In genomic region chr11:65861165-65861505, GRCh38 we compare ENCODE assay signal across 9 cellular contexts. TPM values are rescaled to one million over a fixed set of nuclear protein-coding genes. Genes with fewer than 3 reads are reported as not detected.
DNase-seq lines count a peak whose midpoint lies in the region; ATAC-seq lines count a peak whose summit lies in the region.
"Had no signal": no experiment of that assay in that cellular context is flagged by ENCODE, and none has a peak within 500 bp of the region (broad histone marks: within the 10 kb centered on the region; RNA-seq: fewer than 3 reads in every experiment).

No MANE protein-coding gene starts in this region.

- H3K4me1 ChIP-seq in iPS-18a (ENCODE audit: control insufficient read depth, low read depth, low read length) = peaks cover 2% of the 10 kb centered on the region

- DNase-seq in DMS 273 (lab: John Stamatoyannopoulos, UW; ENCODE audit: unreplicated experiment) (peak; percentile 56), DMS 273 treated with DMSO at 0.1 percent for 48 hours (lab: John Stamatoyannopoulos, UW) (no peak), NCI-H524 treated with DMSO at 0.1 percent for 48 hours (lab: John Stamatoyannopoulos, UW) (no peak), SIG-M5 (lab: John Stamatoyannopoulos, UW) (no peak)
- no peak for DNase-seq in activated naive CD8-positive, alpha-beta T cell treated with anti-CD3 and anti-CD28 coated beads, Interleukin-2, amount 10 ng/mL, durations not matched to agents 7 days and 5 days
- no peak for DNase-seq in stimulated activated naive B cell treated with anti-CD40 and anti-IgM and Interleukin-4, amounts not matched to agents 10 μg/mL and 1 μg/mL and 100 μg/mL, for 72 hours
- DNase-seq: 8988T had no signal

- H3K9me3 ChIP-seq in iPS-18a (ENCODE audit: control insufficient read depth, low read depth, low read length) = no peaks in the 10 kb centered on the region

- peak overlapping the region; percentile 8 for H3K27ac ChIP-seq in iPS-18a (ENCODE audit: low read length)

- POLR2A ChIA-PET in activated naive CD8-positive, alpha-beta T cell treated with anti-CD3 and anti-CD28 coated beads, Interleukin-2, amount 10 ng/mL, durations not matched to agents 7 days and 5 days (lab: Charles Lee) = interaction anchor here (0.7 to 8.3 kb wide), 13 partner anchors 8 to 392 kb away, joined by 3 to 304 read pairs (median 7); partner anchors contain the start of genes CCDC85B, CTSW, EFEMP2 and FIBP

- peaks cover 20% of the 10 kb centered on the region for H3K36me3 Mint-ChIP-seq in activated naive CD8-positive, alpha-beta T cell treated with anti-CD3 and anti-CD28 coated beads, Interleukin-2, amount 10 ng/mL, durations not matched to agents 7 days and 5 days
- peaks cover 52 to 53% of the 10 kb centered on the region in 2 donors for H3K36me3 Mint-ChIP-seq in stimulated activated naive B cell treated with anti-CD40 and anti-IgM and Interleukin-4, amounts not matched to agents 10 μg/mL and 1 μg/mL and 100 μg/mL, for 72 hours

- peak overlapping the region; percentile 91 for H3K4me3 Mint-ChIP-seq in activated naive CD8-positive, alpha-beta T cell treated with anti-CD3 and anti-CD28 coated beads, Interleukin-2, amount 10 ng/mL, durations not matched to agents 7 days and 5 days
- peak overlapping the region; percentile 97 for H3K4me3 Mint-ChIP-seq in stimulated activated naive B cell treated with anti-CD40 and anti-IgM and Interleukin-4, amounts not matched to agents 10 μg/mL and 1 μg/mL and 100 μg/mL, for 72 hours

- no peak for ATAC-seq in activated naive CD8-positive, alpha-beta T cell treated with anti-CD3 and anti-CD28 coated beads, Interleukin-2, amount 10 ng/mL, durations not matched to agents 7 days and 5 days (ENCODE audit: low read depth)
- no peak for ATAC-seq in stimulated activated naive B cell treated with anti-CD40 and anti-IgM and Interleukin-4, amounts not matched to agents 10 μg/mL and 1 μg/mL and 100 μg/mL, for 72 hours (replicated peaks)
- ATAC-seq in GM19455 (IDR thresholded peaks at IDR 0.05; ENCODE audit: unreplicated experiment) = no peak

- H3K4me3 ChIP-seq in iPS-18a (ENCODE audit: low read length) = peak overlapping the region; percentile 86

- H3K4me1 Mint-ChIP-seq in activated naive CD8-positive, alpha-beta T cell treated with anti-CD3 and anti-CD28 coated beads, Interleukin-2, amount 10 ng/mL, durations not matched to agents 7 days and 5 days = peaks cover 32% of the 10 kb centered on the region
- peaks cover 28 to 50% of the 10 kb centered on the region in 2 donors for H3K4me1 Mint-ChIP-seq in stimulated activated naive B cell treated with anti-CD40 and anti-IgM and Interleukin-4, amounts not matched to agents 10 μg/mL and 1 μg/mL and 100 μg/mL, for 72 hours

- H3K9ac ChIP-seq in iPS-18a (ENCODE audit: low read length) = peak overlapping the region; percentile 86

- peak overlapping the region; percentile 98 for H3K27ac Mint-ChIP-seq in activated naive CD8-positive, alpha-beta T cell treated with anti-CD3 and anti-CD28 coated beads, Interleukin-2, amount 10 ng/mL, durations not matched to agents 7 days and 5 days
- H3K27ac Mint-ChIP-seq in stimulated activated naive B cell treated with anti-CD40 and anti-IgM and Interleukin-4, amounts not matched to agents 10 μg/mL and 1 μg/mL and 100 μg/mL, for 72 hours = peak overlapping the region; percentile 99

- peaks cover 28% of the 10 kb centered on the region for H3K36me3 ChIP-seq in iPS-18a (ENCODE audit: control insufficient read depth, low read depth, low read length)

- no peaks in the 10 kb centered on the region for H3K27me3 Mint-ChIP-seq in activated naive CD8-positive, alpha-beta T cell treated with anti-CD3 and anti-CD28 coated beads, Interleukin-2, amount 10 ng/mL, durations not matched to agents 7 days and 5 days
- no peaks in the 10 kb centered on the region for H3K27me3 Mint-ChIP-seq in stimulated activated naive B cell treated with anti-CD40 and anti-IgM and Interleukin-4, amounts not matched to agents 10 μg/mL and 1 μg/mL and 100 μg/mL, for 72 hours

- H3K27me3 ChIP-seq in iPS-18a (ENCODE audit: control insufficient read depth, insufficient read depth, low read length) = no peaks in the 10 kb centered on the region

- no peaks in the 10 kb centered on the region for H3K9me3 Mint-ChIP-seq in activated naive CD8-positive, alpha-beta T cell treated with anti-CD3 and anti-CD28 coated beads, Interleukin-2, amount 10 ng/mL, durations not matched to agents 7 days and 5 days
- no peaks in the 10 kb centered on the region for H3K9me3 Mint-ChIP-seq in stimulated activated naive B cell treated with anti-CD40 and anti-IgM and Interleukin-4, amounts not matched to agents 10 μg/mL and 1 μg/mL and 100 μg/mL, for 72 hours

RNA-seq across cellular contexts. Expression of gene MUS81, which starts 0.9 kb away (rescaled TPM):
- 100 to 1,000 TPM; 102 to 110 TPM for total RNA-seq in activated naive CD8-positive, alpha-beta T cell treated with anti-CD3 and anti-CD28 coated beads, Interleukin-2, amount 10 ng/mL, durations not matched to agents 7 days and 5 days

RNA-seq across cellular contexts. Expression of gene CFL1, which starts 3.2 kb away (rescaled TPM):
- total RNA-seq in activated naive CD8-positive, alpha-beta T cell treated with anti-CD3 and anti-CD28 coated beads, Interleukin-2, amount 10 ng/mL, durations not matched to agents 7 days and 5 days = 1,000 to 10,000 TPM; 1,357 to 1,424 TPM

RNA-seq across cellular contexts. Expression of gene EFEMP2, which starts 11.5 kb away (rescaled TPM):
- total RNA-seq in activated naive CD8-positive, alpha-beta T cell treated with anti-CD3 and anti-CD28 coated beads, Interleukin-2, amount 10 ng/mL, durations not matched to agents 7 days and 5 days = 10 to 100 TPM; 15.3 to 20.0 TPM

RNA-seq across cellular contexts. Expression of gene CTSW, which starts 18.5 kb away (rescaled TPM):
- total RNA-seq in activated naive CD8-positive, alpha-beta T cell treated with anti-CD3 and anti-CD28 coated beads, Interleukin-2, amount 10 ng/mL, durations not matched to agents 7 days and 5 days = 100 to 1,000 TPM; 161 to 175 TPM

RNA-seq across cellular contexts. Expression of gene FIBP, which starts 27.1 kb away (rescaled TPM):
- total RNA-seq in activated naive CD8-positive, alpha-beta T cell treated with anti-CD3 and anti-CD28 coated beads, Interleukin-2, amount 10 ng/mL, durations not matched to agents 7 days and 5 days = 10 to 100 TPM; 78.2 to 82.9 TPM
